Comparison of ENCODE assay signal across 9 cellular contexts in the genomic region with DNA sequence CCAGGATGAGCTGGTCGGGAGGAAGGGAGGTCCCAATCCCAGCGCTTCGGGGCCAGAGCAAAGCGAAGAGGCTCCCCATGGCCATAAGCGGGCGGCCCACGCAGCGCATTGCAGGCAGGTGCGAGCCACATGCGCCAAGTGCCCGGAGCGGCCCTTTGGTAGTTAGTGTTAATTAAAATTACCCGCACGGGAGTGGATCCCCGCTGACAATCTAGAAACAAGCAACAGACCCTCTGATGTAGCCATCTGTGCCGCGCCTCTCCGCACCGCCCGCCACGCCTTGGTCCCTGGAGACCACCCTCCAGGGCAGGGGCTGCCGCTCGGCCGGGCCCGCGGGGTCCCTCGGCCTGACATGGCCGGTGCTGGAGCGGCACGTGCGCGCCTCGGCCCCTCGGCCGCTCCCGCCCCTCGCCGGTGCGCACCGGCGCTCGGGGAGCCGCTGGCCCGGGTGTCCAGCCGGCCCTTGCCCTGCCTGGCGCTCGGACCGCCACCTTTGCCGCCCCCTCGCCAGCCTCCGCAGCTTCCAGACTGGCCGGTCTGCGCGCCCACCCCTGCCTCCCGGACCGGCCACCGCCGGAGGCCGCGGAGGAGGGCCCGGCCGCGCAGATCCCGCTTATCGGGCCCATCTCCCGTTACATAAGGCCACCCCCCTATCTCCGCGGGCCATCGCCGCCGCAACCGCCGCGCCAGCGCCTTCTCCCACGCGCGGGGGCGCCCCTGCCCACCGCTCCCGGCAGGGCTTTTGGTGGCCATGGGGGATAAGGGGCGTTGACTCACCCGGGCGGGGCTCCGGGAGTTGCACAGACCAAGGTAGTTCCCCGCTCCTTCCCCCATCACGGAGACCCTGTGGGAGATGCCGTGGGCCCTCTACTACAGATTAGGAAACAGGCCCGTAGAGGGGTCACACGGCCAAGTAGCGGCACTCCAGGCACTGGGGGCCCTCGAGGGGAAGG. TPM values are rescaled to one million over a fixed set of nuclear protein-coding genes. Genes with fewer than 3 reads are reported as not detected.
A peak's percentile ranks its signal among the peaks of the same experiment; 100 is the strongest.
DNase-seq lines count a peak whose midpoint lies in the region; ATAC-seq, FAIRE-seq and TF ChIP-seq lines count a peak whose summit lies in the region.
"Had no signal": no experiment of that assay in that cellular context is flagged by ENCODE, and none has a peak within 500 bp of the region (broad histone marks: within the 10 kb centered on the region; RNA-seq: fewer than 3 reads in every experiment).

No MANE protein-coding gene starts in this region.

- DNase-seq in NCI-H748 (lab: John Stamatoyannopoulos, UW; ENCODE audit: unreplicated experiment) (peak; percentile 59), NCI-H748 treated with DMSO at 0.1 percent for 48 hours (lab: John Stamatoyannopoulos, UW) (no peak), fibroblast of mammary gland (ENCODE audit: low read depth) (peak; percentile 23), pancreas (peak in 1 of 6 donors; percentile 60), left colon (no peak), midbrain (lab: John Stamatoyannopoulos, UW) (no peak), DMS153 treated with DMSO at 0.1 percent for 48 hours (lab: John Stamatoyannopoulos, UW; ENCODE audit: unreplicated experiment) (no peak)
- peak; percentile 44 for DNase-seq in activated CD8-positive, alpha-beta T cell treated with anti-CD3 and anti-CD28 coated beads, Interleukin-2, amount 10 ng/mL, durations not matched to agents 7 days and 5 days

- H3K9me3 ChIP-seq in pancreas = no peaks in the 10 kb centered on the region

- 9 to 10% methylated on average over 84 to 92 of the region's 92 CpGs for WGBS in pancreas, 2 donors

- ATAC-seq in activated CD8-positive, alpha-beta T cell treated with anti-CD3 and anti-CD28 coated beads, Interleukin-2, amount 10 ng/mL, durations not matched to agents 7 days and 5 days = peak; percentile 55
- peak; percentile 28 to 61 (median 38) for ATAC-seq in pancreas
- ATAC-seq in left colon = no peak

- intact Hi-C loops in pancreas (cut with DNase I) (no loop called here), left colon (cut with DNase I, micrococcal nuclease) (no loop called here)

- no peak for FAIRE-seq in pancreas (lab: Jason Lieb, UNC)
- FAIRE-seq: G401.6 had no signal

- CTCF ChIA-PET in activated CD8-positive, alpha-beta T cell treated with anti-CD3 and anti-CD28 coated beads, Interleukin-2, amount 10 ng/mL, durations not matched to agents 7 days and 5 days (lab: Charles Lee) = no interaction called here

- no peaks in the 10 kb centered on the region for H3K9me3 Mint-ChIP-seq in activated CD8-positive, alpha-beta T cell treated with anti-CD3 and anti-CD28 coated beads, Interleukin-2, amount 10 ng/mL, durations not matched to agents 7 days and 5 days (ENCODE audit: insufficient read depth)

- H3K4me3 ChIP-seq in fibroblast of mammary gland (ENCODE audit: control insufficient read depth, low read depth, low read length) (peak overlapping the region; percentile 32), pancreas (peak overlapping the region; percentile 10 to 44 (median 26))

- peak overlapping the region; percentile 51 for H3K4me3 Mint-ChIP-seq in activated CD8-positive, alpha-beta T cell treated with anti-CD3 and anti-CD28 coated beads, Interleukin-2, amount 10 ng/mL, durations not matched to agents 7 days and 5 days

- H3K27ac Mint-ChIP-seq in activated CD8-positive, alpha-beta T cell treated with anti-CD3 and anti-CD28 coated beads, Interleukin-2, amount 10 ng/mL, durations not matched to agents 7 days and 5 days = peak overlapping the region; percentile 72

- TF ChIP-seq CTCF in fibroblast of mammary gland (conservative IDR thresholded peaks at IDR 0.05; ENCODE audit: control insufficient read depth, insufficient read depth, low read depth, low read length) (no peak), pancreas (IDR thresholded peaks at IDR 0.05) (no peak)

- POLR2A ChIA-PET in activated CD8-positive, alpha-beta T cell treated with anti-CD3 and anti-CD28 coated beads, Interleukin-2, amount 10 ng/mL, durations not matched to agents 7 days and 5 days (lab: Charles Lee) = interaction anchor here (0.6 to 1.0 kb wide), 2 partner anchors 73 to 99 kb away, joined by 3 read pairs; no protein-coding TSS in a partner anchor

- H3K36me3 ChIP-seq in pancreas = no peaks in the 10 kb centered on the region

- no peak overlapping the region for H3K27ac ChIP-seq in pancreas

- peaks cover 0 to 9% (median 0%) of the 10 kb centered on the region in 4 donors for H3K27me3 ChIP-seq in pancreas

- H3K4me1 ChIP-seq in pancreas = no peaks in the 10 kb centered on the region

- peaks cover 8% of the 10 kb centered on the region for H3K27me3 Mint-ChIP-seq in activated CD8-positive, alpha-beta T cell treated with anti-CD3 and anti-CD28 coated beads, Interleukin-2, amount 10 ng/mL, durations not matched to agents 7 days and 5 days (ENCODE audit: low read depth)

- H3K36me3 Mint-ChIP-seq in activated CD8-positive, alpha-beta T cell treated with anti-CD3 and anti-CD28 coated beads, Interleukin-2, amount 10 ng/mL, durations not matched to agents 7 days and 5 days (ENCODE audit: low read depth) = peaks cover 2% of the 10 kb centered on the region

- peaks cover 24% of the 10 kb centered on the region for H3K4me1 Mint-ChIP-seq in activated CD8-positive, alpha-beta T cell treated with anti-CD3 and anti-CD28 coated beads, Interleukin-2, amount 10 ng/mL, durations not matched to agents 7 days and 5 days (ENCODE audit: low read depth)

RNA-seq across cellular contexts. Expression of gene IL13, which starts 1.9 kb away (rescaled TPM):
- total RNA-seq in activated CD8-positive, alpha-beta T cell treated with anti-CD3 and anti-CD28 coated beads, Interleukin-2, amount 10 ng/mL, durations not matched to agents 7 days and 5 days = 1 to 10 TPM; 1.4 to 1.6 TPM
- not detected for total RNA-seq in pancreas
- under 1 TPM in 1 of 2 donors, not detected in 1; 0.07 TPM for polyA plus RNA-seq in pancreas
- not detected for total RNA-seq in left colon

RNA-seq across cellular contexts. Expression of gene IL4, which starts 17.7 kb away (rescaled TPM):
- not detected for total RNA-seq in activated CD8-positive, alpha-beta T cell treated with anti-CD3 and anti-CD28 coated beads, Interleukin-2, amount 10 ng/mL, durations not matched to agents 7 days and 5 days
- total RNA-seq in pancreas (not detected), left colon (not detected)
- polyA plus RNA-seq in pancreas = not detected

Comparison
In these comparisons a context has a peak if more than half of its experiments do, and no peak if none do; other contexts are left out.
1. DNase-seq: peak in NCI-H748 (single experiment), activated CD8-positive, alpha-beta T cell treated with anti-CD3 and anti-CD28 coated beads, Interleukin-2, amount 10 ng/mL, durations not matched to agents 7 days and 5 days (single experiment) and fibroblast of mammary gland (single experiment); none in NCI-H748 treated with DMSO at 0.1 percent for 48 hours (single experiment), left colon (0 of 2), midbrain (single experiment) and DMS153 treated with DMSO at 0.1 percent for 48 hours (single experiment).